28 cellular contexts compared by ENCODE assay signal in genomic region chr9:137123459-137123819, GRCh38. TPM values are rescaled to one million over a fixed set of nuclear protein-coding genes. Genes with fewer than 3 reads are reported as not detected.
DNase-seq lines count a peak whose midpoint lies in the region; ATAC-seq and TF ChIP-seq lines count a peak whose summit lies in the region.
"Had no signal": no experiment of that assay in that cellular context is flagged by ENCODE, and none has a peak within 500 bp of the region (broad histone marks: within the 10 kb centered on the region; RNA-seq: fewer than 3 reads in every experiment).

No MANE protein-coding gene starts in this region.

- peaks cover 7% of the 10 kb centered on the region for H3F3A ChIP-seq in SK-N-SH (replicated peaks; ENCODE audit: insufficient read depth)

- no peak overlapping the region for H3K27ac Mint-ChIP-seq in nephron progenitor cell
- H3K27ac Mint-ChIP-seq: activated naive CD4-positive, alpha-beta T cell treated with anti-CD3 and anti-CD28 coated beads, Interleukin-2, amount 50 U/mL, for 72 hours; activated T-helper 1 cell treated with anti-CD3 and anti-CD28 coated beads, Interleukin-12 subunit alpha, Interleukin-12 subunit beta, Interleukin-2, Interleukin-4 antibody, amounts not matched to agents 30 ng/mL and 10 ng/mL and 1 ng/mL, durations not matched to agents 14 hours and 24 hours and 36 hours; HFFc6 had no signal

- ATAC-seq in GM18909 (IDR thresholded peaks at IDR 0.05; ENCODE audit: poor library complexity, unreplicated experiment) (peak; percentile 52), HG02943 (IDR thresholded peaks at IDR 0.05; ENCODE audit: low read depth, unreplicated experiment) (peak; percentile 48)
- ATAC-seq: activated naive CD4-positive, alpha-beta T cell treated with anti-CD3 and anti-CD28 coated beads, Interleukin-2, amount 50 U/mL, for 72 hours; mucosa of descending colon; psoas muscle had no signal

- H3K9me3 ChIP-seq in OCI-LY7 (ENCODE audit: low read length) (no peaks in the 10 kb centered on the region), SK-N-SH (no peaks in the 10 kb centered on the region)
- H3K9me3 ChIP-seq: Caco-2, mucosa of descending colon, psoas muscle, stomach, transverse colon had no signal

- intact Hi-C loops in OCI-LY7 (cut with micrococcal nuclease; ENCODE audit: unreplicated experiment): no loop called here

- DNase-seq in OCI-LY7 (ENCODE audit: low spot score): peak; percentile 39
- DNase-seq in activated CD8-positive, alpha-beta memory T cell treated with anti-CD3 and anti-CD28 coated beads, Interleukin-2, amount 50 U/mL, for 4 hours: no peak
- no peak for DNase-seq in ecto neural progenitor cell (ENCODE audit: low spot score)
- DNase-seq in nephron progenitor cell: no peak
- no peak for DNase-seq in SK-N-SH
- DNase-seq: activated CD4-positive, CD25-positive, alpha-beta regulatory T cell treated with anti-CD3 and anti-CD28 coated beads, Interleukin-2, amount 50 U/mL, for 72 hours; Caco-2; cerebellar nuclear complex; effector CD4-positive, alpha-beta T cell; foreskin melanocyte; HFFc6; hippocampal formation; mucosa of descending colon; NCI-H510A; NK-92 treated with Interleukin-12 subunit alpha and Interleukin-12 subunit beta, amount 100 ng/mL, for 24 hours; psoas muscle; stomach; T-helper 9 cell; transverse colon had no signal

- H3K9me3 Mint-ChIP-seq in nephron progenitor cell: no peaks in the 10 kb centered on the region
- H3K9me3 Mint-ChIP-seq: activated naive CD4-positive, alpha-beta T cell treated with anti-CD3 and anti-CD28 coated beads, Interleukin-2, amount 50 U/mL, for 72 hours; activated T-helper 1 cell treated with anti-CD3 and anti-CD28 coated beads, Interleukin-12 subunit alpha, Interleukin-12 subunit beta, Interleukin-2, Interleukin-4 antibody, amounts not matched to agents 30 ng/mL and 10 ng/mL and 1 ng/mL, durations not matched to agents 14 hours and 24 hours and 36 hours; HFFc6 had no signal

- H3K9ac ChIP-seq in SK-N-SH: no peak overlapping the region

- no peak overlapping the region for H3K4me3 Mint-ChIP-seq in nephron progenitor cell
- H3K4me3 Mint-ChIP-seq: activated T-helper 1 cell treated with anti-CD3 and anti-CD28 coated beads, Interleukin-12 subunit alpha, Interleukin-12 subunit beta, Interleukin-2, Interleukin-4 antibody, amounts not matched to agents 30 ng/mL and 10 ng/mL and 1 ng/mL, durations not matched to agents 14 hours and 24 hours and 36 hours; HFFc6 had no signal

- POLR2A ChIA-PET in OCI-LY7 (lab: Charles Lee) (interaction anchor here (0.7 to 1.0 kb wide), 2 partner anchors 28 to 91 kb away, joined by 3 to 11 read pairs; no protein-coding TSS in a partner anchor), SK-N-SH (lab: Yijun Ruan, JAX) (interaction anchor here (0.7 kb wide), 1 partner anchor 69 kb away, joined by 3 read pairs; no protein-coding TSS in a partner anchor)

- no peaks in the 10 kb centered on the region for H4K20me1 ChIP-seq in OCI-LY7 (ENCODE audit: insufficient read depth, low read length)
- no peaks in the 10 kb centered on the region for H4K20me1 ChIP-seq in SK-N-SH (ENCODE audit: insufficient read depth)

- H3K9me2 ChIP-seq in OCI-LY7 (ENCODE audit: insufficient read depth, low read length) (no peaks in the 10 kb centered on the region), SK-N-SH (no peaks in the 10 kb centered on the region)

- H3K27ac ChIP-seq in OCI-LY7 (ENCODE audit: low read depth, low read length, poor library complexity, severe bottlenecking) (peak overlapping the region; percentile 93), SK-N-SH (ENCODE audit: low read depth in 2 of 2, low read length in 1 of 2) (no peak overlapping the region)
- H3K27ac ChIP-seq: psoas muscle, skin epidermis, stomach, transverse colon had no signal

- H3K36me3 ChIP-seq in OCI-LY7 (ENCODE audit: insufficient read depth, low read length) (peaks cover 6% of the 10 kb centered on the region), SK-N-SH (replicated peaks in 1 of 2; ENCODE audit: control insufficient read depth in 1 of 2, insufficient read depth in 2 of 2, low read length in 1 of 2) (no peaks in the 10 kb centered on the region)
- H3K36me3 ChIP-seq: stomach, transverse colon had no signal

- TF ChIP-seq EP300 in SK-N-SH (IDR thresholded peaks at IDR 0.05; ENCODE audit: borderline replicate concordance in 1 of 2, low read depth in 1 of 2, low read length in 1 of 2): no peak

- peaks cover 67% of the 10 kb centered on the region for H3K4me1 ChIP-seq in OCI-LY7 (ENCODE audit: insufficient read depth, low read length, poor library complexity, severe bottlenecking)
- H3K4me1 ChIP-seq in SK-N-SH (ENCODE audit: control insufficient read depth in 1 of 2, insufficient read depth in 2 of 2, low read depth in 1 of 2, low read length in 1 of 2): peaks cover 3 to 13% of the 10 kb centered on the region in 2 experiments; a peak in 3 of 4 replicates

- TF ChIP-seq CTCF in OCI-LY7 (conservative IDR thresholded peaks at IDR 0.05; ENCODE audit: low read length): no peak
- no peak for TF ChIP-seq CTCF in nephron progenitor cell (IDR thresholded peaks at IDR 0.05)
- no peak for TF ChIP-seq CTCF in SK-N-SH (IDR thresholded peaks at IDR 0.05)

- no peaks in the 10 kb centered on the region for H3K27me3 ChIP-seq in SK-N-SH (ENCODE audit: insufficient read depth)
- H3K27me3 ChIP-seq: stomach, transverse colon had no signal

- H2AFZ ChIP-seq in OCI-LY7 (ENCODE audit: low read length) (no peak overlapping the region; the same call in 1 of the 2 replicates), SK-N-SH (ENCODE audit: low read depth) (no peak overlapping the region)

- no peaks in the 10 kb centered on the region for H3K36me3 Mint-ChIP-seq in nephron progenitor cell (ENCODE audit: low read depth)

- WGBS in SK-N-SH (ENCODE audit: low lambda C conversion rate): 84% methylated on average over 5 of the region's 5 CpGs

- no TSS peak for BruUV-seq in OCI-LY7 (replicated peaks; lab: Mats Ljungman, UMichigan)

- H3K79me2 ChIP-seq in OCI-LY7 (ENCODE audit: insufficient read depth, low read depth, low read length) (peaks cover 45% of the 10 kb centered on the region; the same call in 1 of the 2 replicates), SK-N-SH (ENCODE audit: insufficient read depth) (peaks cover 44% of the 10 kb centered on the region)

- CTCF ChIA-PET in OCI-LY7 (lab: Charles Lee; ENCODE audit: unreplicated experiment) (interaction anchor here (0.6 kb wide), 1 partner anchor 65 kb away, joined by 3 read pairs; no protein-coding TSS in a partner anchor), SK-N-SH (lab: Yijun Ruan, JAX) (interaction anchor here (0.9 to 3.0 kb wide), 5 partner anchors 12 to 113 kb away, joined by 4 to 19 read pairs (median 5); partner anchors contain the start of genes ANAPC2, RNF224 and SSNA1)

- TF ChIP-seq RAD21 in SK-N-SH (IDR thresholded peaks at IDR 0.05; ENCODE audit: low read length): no peak

- H3K4me3 ChIP-seq in GM08714 (ENCODE audit: low read length) (peak overlapping the region; percentile 13; the same call in 1 of the 2 replicates), OCI-LY7 (ENCODE audit: low read depth, low read length, poor library complexity, severe bottlenecking) (peak overlapping the region; percentile 45), SK-N-SH (ENCODE audit: low read depth in 2 of 2, low read length in 1 of 2) (no peak overlapping the region)
- H3K4me3 ChIP-seq: mucosa of descending colon, psoas muscle, skin epidermis, stomach, transverse colon had no signal

- peaks cover 25% of the 10 kb centered on the region for H3K4me1 Mint-ChIP-seq in nephron progenitor cell

- H3K4me2 ChIP-seq in OCI-LY7 (ENCODE audit: low read length) (peak overlapping the region; percentile 76), SK-N-SH (no peak overlapping the region)

- H3K27me3 Mint-ChIP-seq in nephron progenitor cell (ENCODE audit: low read depth, poor library complexity): peaks cover 5% of the 10 kb centered on the region

TF ChIP-seq in SK-N-SH, 30 proteins besides CTCF, POLR2A, EP300 and RAD21 (continues in another document):
- TF ChIP-seq MAX (IDR thresholded peaks at IDR 0.05; ENCODE audit: low read depth) (no peak), EZH2phosphoT487 (IDR thresholded peaks at IDR 0.05; ENCODE audit: borderline replicate concordance, low read depth) (no peak), USF1 (IDR thresholded peaks at IDR 0.05; ENCODE audit: borderline replicate concordance, low read depth) (no peak)

RNA-seq across cellular contexts. Expression of gene DPP7, which starts 8.9 kb away (rescaled TPM):
- 173 and 182 TPM in 2 replicates for total RNA-seq in OCI-LY7 (2014; rRNA removed; shearing (Covaris generic))
- 154 TPM in 2 replicates for total RNA-seq in OCI-LY7 (2022)
- 127 and 141 TPM in 2 replicates for polyA plus RNA-seq in SK-N-SH (2012; rRNA removed)
- 30.2 and 55.0 TPM in 2 replicates for polyA plus RNA-seq in SK-N-SH (2012; cell fraction: cytosol; rRNA removed)
- polyA plus RNA-seq in SK-N-SH (2012; cell fraction: nucleus; rRNA removed): 795 and 924 TPM in 2 replicates

RNA-seq across cellular contexts. Expression of gene GRIN1, which starts 15.5 kb away (rescaled TPM):
- total RNA-seq in OCI-LY7 (2014; rRNA removed; shearing (Covaris generic)): 0.06 TPM in 1 of 2 replicates, not detected in the other
- 0.15 and 0.55 TPM in 2 replicates for total RNA-seq in OCI-LY7 (2022)
- 0.03 TPM in 1 of 2 replicates, not detected in the other for polyA plus RNA-seq in SK-N-SH (2012; rRNA removed)
- 0.03 and 0.13 TPM in 2 replicates for polyA plus RNA-seq in SK-N-SH (2012; cell fraction: cytosol; rRNA removed)
- 0.24 and 0.58 TPM in 2 replicates for polyA plus RNA-seq in SK-N-SH (2012; cell fraction: nucleus; rRNA removed)
- total RNA-seq: liver, psoas muscle had no signal

RNA-seq across cellular contexts. Expression of gene MAN1B1, which starts 36.7 kb away (rescaled TPM):
- 22.5 and 32.7 TPM in 2 replicates for total RNA-seq in OCI-LY7 (2014; rRNA removed; shearing (Covaris generic))
- 38.8 and 43.4 TPM in 2 replicates for total RNA-seq in OCI-LY7 (2022)
- 57.8 and 61.9 TPM in 2 replicates for polyA plus RNA-seq in SK-N-SH (2012; rRNA removed)
- polyA plus RNA-seq in SK-N-SH (2012; cell fraction: cytosol; rRNA removed): 27.1 and 44.0 TPM in 2 replicates
- 115 and 121 TPM in 2 replicates for polyA plus RNA-seq in SK-N-SH (2012; cell fraction: nucleus; rRNA removed)

RNA-seq across cellular contexts. Expression of gene UAP1L1, which starts 46.1 kb away (rescaled TPM):
- total RNA-seq in OCI-LY7 (2014; rRNA removed; shearing (Covaris generic)): 5.3 and 5.7 TPM in 2 replicates
- total RNA-seq in OCI-LY7 (2022): 12.3 and 16.7 TPM in 2 replicates
- polyA plus RNA-seq in SK-N-SH (2012; rRNA removed): 3.2 and 5.6 TPM in 2 replicates
- polyA plus RNA-seq in SK-N-SH (2012; cell fraction: cytosol; rRNA removed): 1.5 and 2.3 TPM in 2 replicates
- 21.7 and 23.8 TPM in 2 replicates for polyA plus RNA-seq in SK-N-SH (2012; cell fraction: nucleus; rRNA removed)

RNA-seq across cellular contexts. Expression of gene LRRC26, which starts 46.4 kb away (rescaled TPM):
- 0.21 TPM in 1 of 2 replicates, not detected in the other for total RNA-seq in OCI-LY7 (2014; rRNA removed; shearing (Covaris generic))
- total RNA-seq in OCI-LY7 (2022): not detected in 2 replicates
- polyA plus RNA-seq in SK-N-SH (2012; rRNA removed): not detected in 2 replicates
- polyA plus RNA-seq in SK-N-SH (2012; cell fraction: cytosol; rRNA removed): 0.05 TPM in 1 of 2 replicates, not detected in the other
- not detected in 2 replicates for polyA plus RNA-seq in SK-N-SH (2012; cell fraction: nucleus; rRNA removed)
- total RNA-seq: activated CD8-positive, alpha-beta memory T cell treated with anti-CD3 and anti-CD28 coated beads for 36 hours; activated naive CD4-positive, alpha-beta T cell treated with anti-CD3 and anti-CD28 coated beads, Interleukin-2, amount 50 U/mL, for 72 hours; Daoy; HFFc6; psoas muscle had no signal
- polyA plus RNA-seq: psoas muscle had no signal

Comparison
In these comparisons a context has a peak if more than half of its experiments do, and no peak if none do; other contexts are left out.
1. H3K4me3 ChIP-seq: peak in GM08714 (single experiment) and OCI-LY7 (single experiment); none in SK-N-SH (0 of 2).